Comparison of ENCODE assay signal across 8 cellular contexts in genomic region chr4:77820836-77821561, GRCh38. TPM values are rescaled to one million over a fixed set of nuclear protein-coding genes. Genes with fewer than 3 reads are reported as not detected.
DNase-seq lines count a peak whose midpoint lies in the region; ATAC-seq lines count a peak whose summit lies in the region.

No MANE protein-coding gene starts in this region.

- H3K4me2 ChIP-seq in neuronal stem cell (ENCODE audit: insufficient read depth, low read length, poor library complexity, severe bottlenecking): no peak overlapping the region

- H3K27ac ChIP-seq in SJCRH30: peak overlapping the region; percentile 92; the same call in 1 of the 2 replicates
- peak overlapping the region; percentile 90 for H3K27ac ChIP-seq in epithelial cell of prostate
- H3K27ac ChIP-seq in neuronal stem cell (replicated peaks; ENCODE audit: low read length): no peak overlapping the region

- no peak overlapping the region for H2BK5ac ChIP-seq in neuronal stem cell (ENCODE audit: low read length)

- WGBS in neuronal stem cell (ENCODE audit: extremely low coverage in 2 of 2, insufficient read length in 2 of 2, insufficient replicate concordance in 1 of 2), 2 donors: no CpG with 5 or more reads among the region's 7 CpGs

- no peaks in the 10 kb centered on the region for H3K9me3 Mint-ChIP-seq in activated naive CD4-positive, alpha-beta T cell treated with anti-CD3 and anti-CD28 coated beads for 36 hours

- peaks cover 18% of the 10 kb centered on the region for H3K36me3 Mint-ChIP-seq in activated naive CD4-positive, alpha-beta T cell treated with anti-CD3 and anti-CD28 coated beads for 36 hours (ENCODE audit: low read depth)

- H3K14ac ChIP-seq in neuronal stem cell (ENCODE audit: low read length): no peak overlapping the region

- H4K91ac ChIP-seq in neuronal stem cell (ENCODE audit: low read depth, low read length, poor library complexity): no peak overlapping the region

- no peak overlapping the region for H3K18ac ChIP-seq in neuronal stem cell (ENCODE audit: low read length)

- H3K4me3 Mint-ChIP-seq in activated naive CD4-positive, alpha-beta T cell treated with anti-CD3 and anti-CD28 coated beads for 36 hours: peak overlapping the region; percentile 97

- intact Hi-C loops in activated naive CD4-positive, alpha-beta T cell treated with anti-CD3 and anti-CD28 coated beads for 36 hours (cut with micrococcal nuclease): loop anchor here (1.0 to 2.0 kb wide), 9 partner anchors 20 to 836 kb away; partner anchors contain the start of gene MRPL1

- no peak overlapping the region for H2BK120ac ChIP-seq in neuronal stem cell (ENCODE audit: low read depth, low read length)

- H3K4ac ChIP-seq in neuronal stem cell (ENCODE audit: low read length): no peak overlapping the region

- H3K4me1 ChIP-seq in SJCRH30: no peaks in the 10 kb centered on the region
- H3K4me1 ChIP-seq in neuronal stem cell (ENCODE audit: control insufficient read depth in 2 of 2, insufficient read depth in 1 of 2, low read depth in 1 of 2, low read length in 2 of 2): peaks cover 1 to 2% of the 10 kb centered on the region in 2 donors

- ATAC-seq in GM21360 (IDR thresholded peaks at IDR 0.05; ENCODE audit: unreplicated experiment) (no peak), HG02642 (IDR thresholded peaks at IDR 0.05; ENCODE audit: poor library complexity, unreplicated experiment) (no peak), HG03095 (IDR thresholded peaks at IDR 0.05; ENCODE audit: unreplicated experiment) (no peak)

- CTCF ChIA-PET in activated naive CD4-positive, alpha-beta T cell treated with anti-CD3 and anti-CD28 coated beads for 36 hours (lab: Charles Lee): interaction anchor here (1.0 to 5.9 kb wide), 4 partner anchors 12 to 356 kb away, joined by 3 to 69 read pairs (median 4); partner anchors contain the start of gene MRPL1

- H2AK5ac ChIP-seq in neuronal stem cell (ENCODE audit: low read depth, low read length): no peak overlapping the region

- H4K8ac ChIP-seq in neuronal stem cell (ENCODE audit: low read depth, low read length): no peak overlapping the region

- H3K9ac ChIP-seq in neuronal stem cell (ENCODE audit: low read depth, low read length, poor library complexity): no peak overlapping the region

- H3K9me3 ChIP-seq in SJCRH30 (replicated peaks) (no peaks in the 10 kb centered on the region), neuronal stem cell (replicated peaks in 1 of 2; ENCODE audit: control insufficient read depth in 2 of 2, insufficient read depth in 1 of 2, low read depth in 1 of 2, low read length in 2 of 2) (no peaks in the 10 kb centered on the region)

- peak overlapping the region; percentile 98 for H3K27ac Mint-ChIP-seq in activated naive CD4-positive, alpha-beta T cell treated with anti-CD3 and anti-CD28 coated beads for 36 hours

- H3K79me1 ChIP-seq in neuronal stem cell (ENCODE audit: low read depth, low read length): peaks cover 1% of the 10 kb centered on the region

- no peaks in the 10 kb centered on the region for H3K27me3 Mint-ChIP-seq in activated naive CD4-positive, alpha-beta T cell treated with anti-CD3 and anti-CD28 coated beads for 36 hours (ENCODE audit: low read depth)

- H3K4me1 Mint-ChIP-seq in activated naive CD4-positive, alpha-beta T cell treated with anti-CD3 and anti-CD28 coated beads for 36 hours (ENCODE audit: low read depth): peaks cover 38% of the 10 kb centered on the region

- H3K23ac ChIP-seq in neuronal stem cell (ENCODE audit: low read depth, low read length, poor library complexity): no peak overlapping the region

- H2BK15ac ChIP-seq in neuronal stem cell (ENCODE audit: low read length): no peak overlapping the region

- H3K36me3 ChIP-seq in SJCRH30 (no peaks in the 10 kb centered on the region), neuronal stem cell (replicated peaks in 1 of 2; ENCODE audit: control insufficient read depth in 2 of 2, insufficient read depth in 2 of 2, low read length in 2 of 2) (no peaks in the 10 kb centered on the region)

- H2BK12ac ChIP-seq in neuronal stem cell (ENCODE audit: low read length): no peak overlapping the region

- peak overlapping the region; percentile 93 for H2AFZ ChIP-seq in neuronal stem cell (ENCODE audit: low read length)

- H3K27me3 ChIP-seq in SJCRH30 (no peaks in the 10 kb centered on the region), neuronal stem cell (ENCODE audit: control insufficient read depth in 3 of 3, insufficient read depth in 3 of 3, low read depth in 1 of 3, low read length in 3 of 3) (peaks cover 0 to 8% (median 0%) of the 10 kb centered on the region in 3 experiments)

- H3K4me3 ChIP-seq in SJCRH30: peak overlapping the region; percentile 100
- H3K4me3 ChIP-seq in neuronal stem cell (ENCODE audit: low read length in 2 of 2): peak overlapping the region in 1 of 2 donors; percentile 97

- peak; percentile 69 for DNase-seq in activated naive CD4-positive, alpha-beta T cell treated with anti-CD3 and anti-CD28 coated beads for 36 hours
- DNase-seq in activated naive CD4-positive, alpha-beta T cell treated with anti-CD3 and anti-CD28 coated beads, Interleukin-2, amount 50 U/mL, for 16 hours: no peak
- DNase-seq in SJCRH30 (peak in 1 of 2 experiments; percentile 22), epithelial cell of prostate (ENCODE audit: low read depth, low spot score) (no peak), neuronal stem cell (ENCODE audit: low spot score) (no peak)

RNA-seq across cellular contexts. Expression of gene CNOT6L, which starts 1.8 kb away (rescaled TPM):
- total RNA-seq in activated naive CD4-positive, alpha-beta T cell treated with anti-CD3 and anti-CD28 coated beads for 36 hours: 100 to 1,000 TPM; 108 TPM
- 26.0 and 31.9 TPM in 2 replicates for total RNA-seq in SJCRH30 (2014; rRNA removed; shearing (Covaris generic))
- polyA plus RNA-seq in neuronal stem cell (2013, experiment 1 of 2): 4.7 TPM
- polyA plus RNA-seq in neuronal stem cell (2013, experiment 2 of 2): 5.0 TPM

RNA-seq across cellular contexts. Expression of gene MRPL1, which starts 41.6 kb away (rescaled TPM):
- total RNA-seq in activated naive CD4-positive, alpha-beta T cell treated with anti-CD3 and anti-CD28 coated beads for 36 hours: 10 to 100 TPM; 37.5 to 39.8 TPM
- 58.5 and 59.6 TPM in 2 replicates for total RNA-seq in SJCRH30 (2014; rRNA removed; shearing (Covaris generic))
- polyA plus RNA-seq in neuronal stem cell (2013, experiment 1 of 2): 66.9 TPM
- 71.3 TPM for polyA plus RNA-seq in neuronal stem cell (2013, experiment 2 of 2)
